Comparison of ENCODE assay signal across 27 cellular contexts in genomic region chr16:87231911-87232310, GRCh38.
"Had no signal": no experiment of that assay in that cellular context is flagged by ENCODE, and none has a peak within 500 bp of the region (broad histone marks: within the 10 kb centered on the region; RNA-seq: fewer than 3 reads in every experiment).

No MANE protein-coding gene starts in this region.

- H3K9me3 ChIP-seq: testis, thoracic aorta, thyroid gland, upper lobe of left lung, upper lobe of right lung, uterus, vagina had no signal

- H3K4me1 ChIP-seq: stomach, suprapubic skin, testis, thyroid gland, transverse colon, upper lobe of right lung, uterus, vagina had no signal

- H3K36me3 ChIP-seq: stomach, suprapubic skin, thoracic aorta, thyroid gland, tibial artery, tibial nerve, transverse colon, upper lobe of left lung, upper lobe of right lung, uterus, vagina had no signal

- H3K27me3 ChIP-seq: testis, thyroid gland, tibial nerve, upper lobe of left lung, uterus, vagina had no signal

- H3K27ac ChIP-seq: stomach, suprapubic skin, testis, thoracic aorta, thyroid gland, tibial artery, tibial nerve, transverse colon, upper lobe of left lung, upper lobe of right lung, uterus, vagina had no signal

- DNase-seq: stimulated activated CD4-positive, alpha-beta T cell treated with anti-CD3 and anti-CD28 coated beads, Interleukin-2, amount 100 ng/mL, for 48 hours; stimulated activated CD4-positive, alpha-beta T cell treated with anti-CD3 and anti-CD28 coated beads, Interleukin-4, amount 100 ng/mL, for 1 hour; stimulated activated CD4-positive, alpha-beta T cell treated with anti-CD3 and anti-CD28 coated beads, Interleukin-4, amount 100 ng/mL, for 24 hours; stimulated activated CD4-positive, alpha-beta T cell treated with anti-CD3 and anti-CD28 coated beads, Interleukin-4, amount 100 ng/mL, for 4 hours; stimulated activated CD8-positive, alpha-beta memory T cell treated with anti-CD3 and anti-CD28 coated beads, Interleukin-4, amount 100 ng/mL, for 48 hours; stimulated activated naive B cell treated with anti-CD40 and anti-IgM and Interleukin-4, amounts not matched to agents 10 μg/mL and 1 μg/mL and 100 μg/mL, for 72 hours; stimulated activated naive CD4-positive, alpha-beta T cell; stimulated activated naive CD4-positive, alpha-beta T cell treated with Interleukin-2 at 50 U/mL for 16 hours; stimulated activated naive CD8-positive, alpha-beta T cell treated with anti-CD3 and anti-CD28 coated beads, Interleukin-15, amount 100 ng/mL, for 72 hours; stimulated activated naive CD8-positive, alpha-beta T cell treated with anti-CD3 and anti-CD28 coated beads, Interleukin-15, Interleukin-2, amounts not matched to agents 100 U/mL and 50 U/mL, for 24 hours; stomach; substantia nigra; testis; thyroid gland; tibial artery; transverse colon; trophoblast cell; upper lobe of left lung; upper lobe of right lung; uterus had no signal

- ATAC-seq: stimulated activated effector memory CD8-positive, alpha-beta T cell treated with anti-CD3 and anti-CD28 coated beads, Interleukin-12 subunit alpha, Interleukin-12 subunit beta, amount 100 ng/mL, for 72 hours; stimulated activated memory B cell treated with anti-CD40 and anti-IgM and Interleukin-4, amounts not matched to agents 10 μg/mL and 1 μg/mL and 100 μg/mL, for 72 hours; stimulated activated naive B cell treated with anti-CD40 and anti-IgM and Interleukin-4, amounts not matched to agents 10 μg/mL and 1 μg/mL and 100 μg/mL, for 72 hours; stimulated activated naive CD8-positive, alpha-beta T cell treated with anti-CD3 and anti-CD28 coated beads, Interleukin-15, amount 100 ng/mL, for 72 hours; stimulated activated naive CD8-positive, alpha-beta T cell treated with anti-CD3 and anti-CD28 coated beads, Interleukin-15, Interleukin-2, amounts not matched to agents 100 U/mL and 50 U/mL, for 24 hours; upper lobe of right lung had no signal

- H3K4me3 ChIP-seq: stomach, suprapubic skin, testis, thoracic aorta, thyroid gland, tibial artery, tibial nerve, transverse colon, upper lobe of left lung, upper lobe of right lung, uterus, vagina had no signal

- FAIRE-seq: urothelium cell line had no signal
